In the genomic region with DNA sequence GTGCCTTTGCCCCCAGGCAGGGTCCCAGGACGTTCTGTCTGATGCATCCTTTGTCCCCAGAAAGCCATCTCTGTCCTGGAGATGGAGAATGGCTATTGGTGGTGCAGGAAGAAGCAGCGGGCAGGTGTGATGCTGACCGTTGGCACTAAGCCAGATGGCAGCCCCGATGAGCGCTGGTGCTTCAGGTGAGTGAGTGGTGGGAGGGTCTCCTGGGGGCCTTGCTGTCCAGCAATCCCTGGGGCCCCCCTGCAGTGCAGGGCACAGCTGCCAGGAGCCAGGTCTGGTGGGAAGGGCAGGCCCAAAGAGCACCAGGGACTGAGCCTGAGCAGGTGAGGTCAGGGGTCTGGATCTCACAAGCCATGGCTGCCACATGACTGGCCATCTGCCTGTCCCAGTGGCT, we compare ENCODE assay signal across 29 cellular contexts.
"Had no signal": no experiment of that assay in that cellular context is flagged by ENCODE, and none has a peak within 500 bp of the region (broad histone marks: within the 10 kb centered on the region; RNA-seq: fewer than 3 reads in every experiment).

No MANE protein-coding gene starts in this region.

- H3K9me3 ChIP-seq: mucosa of descending colon, thoracic aorta, vagina had no signal

- H3K4me3 ChIP-seq: coronary artery, lung, mucosa of descending colon, skin epidermis, thoracic aorta, vagina had no signal

- H3K36me3 ChIP-seq: thoracic aorta had no signal

- H3K27me3 ChIP-seq: brain microvascular endothelial cell, vagina had no signal

- FAIRE-seq: astrocyte, endothelial cell of umbilical vein, TTC549 had no signal

- DNase-seq: activated CD4-positive, alpha-beta T cell treated with anti-CD3 and anti-CD28 coated beads for 48 hours; activated CD4-positive, alpha-beta T cell treated with anti-CD3 and anti-CD28 coated beads, Interleukin-2, amount 50 U/mL, for 48 hours; activated CD8-positive, alpha-beta memory T cell treated with anti-CD3 and anti-CD28 coated beads for 24 hours; activated gamma-delta T cell; activated naive CD4-positive, alpha-beta T cell treated with anti-CD3 and anti-CD28 coated beads, Interleukin-2, amount 50 U/mL, for 16 hours; amniotic stem cell; brain microvascular endothelial cell; effector memory CD8-positive, alpha-beta T cell; head of caudate nucleus; hypothalamus; kidney glomerular epithelial cell; mesendoderm; mucosa of descending colon; stimulated activated CD4-positive, alpha-beta T cell treated with anti-CD3 and anti-CD28 coated beads, Interleukin-12 subunit alpha, Interleukin-12 subunit beta, amount 100 ng/mL, for 4 hours; stimulated activated CD4-positive, alpha-beta T cell treated with anti-CD3 and anti-CD28 coated beads, Interleukin-4, amount 100 ng/mL, for 1 hour; T-helper 9 cell had no signal

- H3K27ac ChIP-seq: brain microvascular endothelial cell, coronary artery, skin epidermis, thoracic aorta, vagina, VCaP had no signal

- ATAC-seq: activated CD4-positive, CD25-positive, alpha-beta regulatory T cell treated with anti-CD3 and anti-CD28 coated beads, Interleukin-2, amount 50 U/mL, for 24 hours; effector memory CD8-positive, alpha-beta T cell; left lobe of liver; mucosa of descending colon; natural killer cell treated with Interleukin-12 subunit alpha and Interleukin-12 subunit beta and Interleukin-15 and Interleukin-18, amount 100 ng/mL, for 72 hours; sciatic nerve had no signal
